In the genomic region with DNA sequence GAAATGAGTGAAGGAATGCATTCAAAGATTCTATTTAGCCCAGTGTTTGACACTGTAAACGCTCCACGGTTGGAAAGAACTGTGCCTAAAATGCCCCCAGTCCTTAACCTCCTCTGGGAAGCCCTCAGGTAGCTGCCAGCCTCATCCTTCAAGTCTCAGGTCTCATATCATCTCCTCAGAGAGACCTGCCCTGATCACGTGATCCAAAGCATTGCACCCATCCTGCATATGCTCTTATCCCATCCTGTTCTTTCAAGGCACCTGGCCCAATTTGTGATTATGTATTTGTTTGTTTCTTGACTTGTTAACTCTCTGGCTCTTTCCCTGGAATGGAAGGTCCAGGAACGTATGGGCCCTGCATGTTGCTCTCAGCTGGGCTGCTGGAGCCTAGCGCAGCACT, we compare ENCODE assay signal across 28 cellular contexts. TPM values are rescaled to one million over a fixed set of nuclear protein-coding genes. Genes with fewer than 3 reads are reported as not detected.
"Had no signal": no experiment of that assay in that cellular context is flagged by ENCODE, and none has a peak within 500 bp of the region (broad histone marks: within the 10 kb centered on the region; RNA-seq: fewer than 3 reads in every experiment).

No MANE protein-coding gene starts in this region.

- H2AFZ ChIP-seq: neural progenitor cell had no signal

- H3K4me3 Mint-ChIP-seq: naive thymus-derived CD8-positive, alpha-beta T cell; nephron progenitor cell; neural progenitor cell; stimulated activated naive B cell treated with anti-CD40 and anti-IgM and Interleukin-4, amounts not matched to agents 10 μg/mL and 1 μg/mL and 100 μg/mL, for 72 hours had no signal

- H3K36me3 Mint-ChIP-seq: naive thymus-derived CD8-positive, alpha-beta T cell; neural progenitor cell; stimulated activated naive B cell treated with anti-CD40 and anti-IgM and Interleukin-4, amounts not matched to agents 10 μg/mL and 1 μg/mL and 100 μg/mL, for 72 hours had no signal

- H3K4me2 ChIP-seq: neural progenitor cell had no signal

- ATAC-seq: left cardiac atrium; left lobe of liver; naive thymus-derived CD8-positive, alpha-beta T cell; stimulated activated naive B cell treated with anti-CD40 and anti-IgM and Interleukin-4, amounts not matched to agents 10 μg/mL and 1 μg/mL and 100 μg/mL, for 72 hours; stimulated activated naive CD8-positive, alpha-beta T cell treated with anti-CD3 and anti-CD28 coated beads, Interleukin-15, Interleukin-2, amounts not matched to agents 100 U/mL and 50 U/mL, for 24 hours; upper lobe of right lung had no signal

- H3K27ac Mint-ChIP-seq: naive thymus-derived CD8-positive, alpha-beta T cell; nephron progenitor cell; progenitor cell of endocrine pancreas; stimulated activated naive B cell treated with anti-CD40 and anti-IgM and Interleukin-4, amounts not matched to agents 10 μg/mL and 1 μg/mL and 100 μg/mL, for 72 hours had no signal

- FAIRE-seq: keratinocyte, urothelium cell line had no signal

- H3K27ac ChIP-seq: lower lobe of right lung, neural progenitor cell, ovary, stomach, thyroid gland, upper lobe of right lung had no signal

- DNase-seq: hippocampal formation; kidney glomerular epithelial cell; left cardiac atrium; lower lobe of right lung; mammary epithelial cell; mesenchymal stem cell; naive thymus-derived CD8-positive, alpha-beta T cell; nephron progenitor cell; ovary; stimulated activated CD4-positive, alpha-beta T cell treated with anti-CD3 and anti-CD28 coated beads, Interleukin-12 subunit alpha, Interleukin-12 subunit beta, amount 100 ng/mL, for 4 hours; stimulated activated CD4-positive, alpha-beta T cell treated with anti-CD3 and anti-CD28 coated beads, Interleukin-15, amount 100 ng/mL, for 24 hours; stimulated activated CD4-positive, alpha-beta T cell treated with anti-CD3 and anti-CD28 coated beads, Interleukin-2, amount 100 ng/mL, for 24 hours; stimulated activated CD4-positive, alpha-beta T cell treated with anti-CD3 and anti-CD28 coated beads, Interleukin-4, amount 100 ng/mL, for 1 hour; stimulated activated naive B cell treated with anti-CD40 and anti-IgM and Interleukin-4, amounts not matched to agents 10 μg/mL and 1 μg/mL and 100 μg/mL, for 72 hours; stimulated activated naive CD8-positive, alpha-beta T cell treated with anti-CD3 and anti-CD28 coated beads, Interleukin-15, Interleukin-2, amounts not matched to agents 100 U/mL and 50 U/mL, for 24 hours; stomach; thyroid gland; trophoblast cell; upper lobe of right lung had no signal

- H3K4me1 Mint-ChIP-seq: naive thymus-derived CD8-positive, alpha-beta T cell; stimulated activated naive B cell treated with anti-CD40 and anti-IgM and Interleukin-4, amounts not matched to agents 10 μg/mL and 1 μg/mL and 100 μg/mL, for 72 hours had no signal

- H3K27me3 ChIP-seq: neural progenitor cell, ovary, right atrium auricular region, stomach, testis, thyroid gland, upper lobe of right lung had no signal

- H3K4me3 ChIP-seq: lower lobe of right lung, neural progenitor cell, ovary, right atrium auricular region, skin epidermis, stomach, testis, thyroid gland, upper lobe of right lung had no signal

- H3K36me3 ChIP-seq: lower lobe of right lung, neural progenitor cell, ovary, right atrium auricular region, stomach, thyroid gland, upper lobe of right lung had no signal

- H3K9me3 ChIP-seq: lower lobe of right lung, ovary, right atrium auricular region, stomach, testis, thyroid gland, upper lobe of right lung had no signal

- H3K9ac ChIP-seq: neural progenitor cell had no signal

- H3K9me3 Mint-ChIP-seq: naive thymus-derived CD8-positive, alpha-beta T cell; nephron progenitor cell; neural progenitor cell; stimulated activated naive B cell treated with anti-CD40 and anti-IgM and Interleukin-4, amounts not matched to agents 10 μg/mL and 1 μg/mL and 100 μg/mL, for 72 hours had no signal

RNA-seq across cellular contexts. Expression of gene C1QTNF2, which starts 8.8 kb away (rescaled TPM):
- total RNA-seq: left lobe of liver; naive thymus-derived CD8-positive, alpha-beta T cell; renal cortical epithelial cell had no signal
- polyA plus RNA-seq: naive thymus-derived CD8-positive, alpha-beta T cell had no signal

RNA-seq across cellular contexts. Expression of gene CCNJL, which starts 49.3 kb away (rescaled TPM):
- total RNA-seq: naive thymus-derived CD8-positive, alpha-beta T cell had no signal
- polyA plus RNA-seq: naive thymus-derived CD8-positive, alpha-beta T cell had no signal
